8 cellular contexts compared by ENCODE assay signal in the genomic region with DNA sequence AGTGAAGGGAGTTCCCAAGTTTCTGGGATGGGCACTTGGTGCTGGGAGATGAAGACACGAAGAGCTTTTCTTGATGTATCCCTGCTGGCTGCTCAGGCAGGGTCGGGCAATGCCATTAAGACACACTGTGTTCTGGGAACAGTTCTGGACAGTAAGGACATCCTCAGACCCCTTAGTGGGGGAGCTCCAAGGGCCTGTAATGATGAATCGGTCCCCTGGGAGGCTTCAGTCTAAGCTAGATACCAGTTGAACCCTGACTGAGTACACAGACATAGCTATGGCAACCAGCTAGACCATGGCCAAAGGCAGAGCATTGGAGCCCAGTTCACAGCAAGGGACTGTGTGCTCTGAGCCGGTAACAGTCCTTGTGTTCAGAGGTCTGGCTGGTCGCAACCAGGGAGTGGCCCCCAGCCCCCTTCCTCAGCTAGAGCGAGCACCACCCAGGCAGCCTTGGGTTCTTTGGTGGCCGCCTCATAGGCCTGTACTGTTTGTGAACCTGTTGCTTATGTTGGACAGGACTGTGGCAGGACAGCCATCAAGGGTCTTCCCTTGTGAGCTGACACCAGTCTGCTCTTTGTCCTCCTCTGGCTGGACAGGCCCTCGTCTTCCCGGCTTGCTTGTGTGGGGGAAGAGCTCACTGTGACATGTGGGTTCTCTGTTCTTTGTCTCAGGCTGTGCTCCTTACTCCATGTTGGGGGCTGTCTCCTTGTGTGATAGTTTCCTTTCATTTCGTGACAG. TPM values are rescaled to one million over a fixed set of nuclear protein-coding genes. Genes with fewer than 3 reads are reported as not detected.
DNase-seq lines count a peak whose midpoint lies in the region; ATAC-seq and TF ChIP-seq lines count a peak whose summit lies in the region.

No MANE protein-coding gene starts in this region.

- no peak for DNase-seq in CD4-positive, alpha-beta T cell
- no peak for DNase-seq in SJCRH30
- DNase-seq in esophagus squamous epithelium (lab: John Stamatoyannopoulos, UW): no peak
- no peak for DNase-seq in prostate gland (ENCODE audit: low spot score)
- DNase-seq in SW 1271 (lab: John Stamatoyannopoulos, UW): no peak
- DNase-seq in NCI-H187 (lab: John Stamatoyannopoulos, UW): no peak
- no peak for DNase-seq in NCI-H2171 (lab: John Stamatoyannopoulos, UW)

- H3K27ac Mint-ChIP-seq in CD4-positive, alpha-beta T cell: peak overlapping the region; percentile 71

- H3K4me3 ChIP-seq in SJCRH30: no peak overlapping the region
- H3K4me3 ChIP-seq in esophagus squamous epithelium: no peak overlapping the region
- no peak overlapping the region for H3K4me3 ChIP-seq in prostate gland

- H3K4me1 Mint-ChIP-seq in CD4-positive, alpha-beta T cell (ENCODE audit: low read depth): peaks cover 64% of the 10 kb centered on the region

- WGBS in esophagus squamous epithelium, 2 donors: 59 to 71% methylated on average over 4 to 5 of the region's 10 CpGs
- WGBS in prostate gland: 71% methylated on average over 10 of the region's 10 CpGs

- CTCF ChIA-PET in CD4-positive, alpha-beta T cell (lab: Charles Lee): interaction anchor here (1.3 kb wide), 1 partner anchor 32 kb away, joined by 4 read pairs; no protein-coding TSS in a partner anchor

- ATAC-seq in CD4-positive, alpha-beta T cell (ENCODE audit: poor library complexity): no peak
- ATAC-seq in HG03039 (IDR thresholded peaks at IDR 0.05; ENCODE audit: unreplicated experiment): no peak

- no peak for TF ChIP-seq CTCF in CD4-positive, alpha-beta T cell (IDR thresholded peaks at IDR 0.05)
- TF ChIP-seq CTCF in esophagus squamous epithelium (IDR thresholded peaks at IDR 0.05) (no peak), prostate gland (IDR thresholded peaks at IDR 0.05) (no peak)

- H3K9me3 Mint-ChIP-seq in CD4-positive, alpha-beta T cell: no peaks in the 10 kb centered on the region

- peaks cover 27% of the 10 kb centered on the region for H3K4me1 ChIP-seq in SJCRH30
- H3K4me1 ChIP-seq in esophagus squamous epithelium: peaks cover 45 to 73% (median 47%) of the 10 kb centered on the region in 3 donors
- peaks cover 21% of the 10 kb centered on the region for H3K4me1 ChIP-seq in prostate gland (replicated peaks)

- no peaks in the 10 kb centered on the region for H3K27me3 Mint-ChIP-seq in CD4-positive, alpha-beta T cell

- intact Hi-C loops in CD4-positive, alpha-beta T cell (cut with DNase I, micrococcal nuclease): no loop called here
- intact Hi-C loops in esophagus squamous epithelium (cut with DNase I) (no loop called here), prostate gland (cut with DNase I) (no loop called here)

- H3K36me3 ChIP-seq in SJCRH30 (peaks cover 18% of the 10 kb centered on the region), esophagus squamous epithelium (peaks cover 0 to 43% (median 11%) of the 10 kb centered on the region in 3 donors), prostate gland (peaks cover 0 to 4% of the 10 kb centered on the region in 2 donors)

- H3K27ac ChIP-seq in CD4-positive, alpha-beta T cell (ENCODE audit: low read depth, low read length): no peak overlapping the region
- H3K27ac ChIP-seq in SJCRH30 (peak overlapping the region; percentile 63), esophagus squamous epithelium (peak overlapping the region; percentile 85 to 93 (median 90)), prostate gland (peak overlapping the region; percentile 10 to 39)

- H3K27me3 ChIP-seq in CD4-positive, alpha-beta T cell (ENCODE audit: control insufficient read depth, insufficient read depth, low read length): no peaks in the 10 kb centered on the region
- H3K27me3 ChIP-seq in SJCRH30: no peaks in the 10 kb centered on the region
- no peaks in the 10 kb centered on the region for H3K27me3 ChIP-seq in esophagus squamous epithelium
- H3K27me3 ChIP-seq in prostate gland (replicated peaks; ENCODE audit: insufficient read depth): no peaks in the 10 kb centered on the region

- H3K36me3 Mint-ChIP-seq in CD4-positive, alpha-beta T cell (ENCODE audit: low read depth): peaks cover 54% of the 10 kb centered on the region

- H3K4me3 Mint-ChIP-seq in CD4-positive, alpha-beta T cell: peak overlapping the region; percentile 40

- POLR2A ChIA-PET in CD4-positive, alpha-beta T cell (lab: Charles Lee): interaction anchor here (0.7 to 2.1 kb wide), 4 partner anchors 23 to 36 kb away, joined by 4 to 10 read pairs (median 6); a partner anchor contains a TSS

- no peak for TF ChIP-seq POLR2A in esophagus squamous epithelium (IDR thresholded peaks at IDR 0.05)
- TF ChIP-seq POLR2A in prostate gland (IDR thresholded peaks at IDR 0.05): no peak

- H3K9me3 ChIP-seq in CD4-positive, alpha-beta T cell (ENCODE audit: control insufficient read depth, low read length): no peaks in the 10 kb centered on the region
- H3K9me3 ChIP-seq in SJCRH30 (replicated peaks) (no peaks in the 10 kb centered on the region), esophagus squamous epithelium (no peaks in the 10 kb centered on the region), prostate gland (no peaks in the 10 kb centered on the region)

RNA-seq across cellular contexts. Expression of a gene that starts 25.0 kb away (rescaled TPM):
- total RNA-seq in CD4-positive, alpha-beta T cell: 100 to 1,000 TPM; 181 to 191 TPM
- 14.7 and 15.2 TPM in 2 replicates for total RNA-seq in SJCRH30 (2014; rRNA removed; shearing (Covaris generic))
- total RNA-seq in esophagus squamous epithelium: 10 to 100 TPM; 31.6 to 51.4 (median 46.1) TPM
- total RNA-seq in prostate gland: 10 to 100 TPM; 43.2 to 87.1 TPM

RNA-seq across cellular contexts. Expression of a gene that starts 36.8 kb away (rescaled TPM):
- total RNA-seq in CD4-positive, alpha-beta T cell: 10 to 100 TPM; 24.1 to 27.7 TPM
- 12.2 and 12.7 TPM in 2 replicates for total RNA-seq in SJCRH30 (2014; rRNA removed; shearing (Covaris generic))
- total RNA-seq in esophagus squamous epithelium (10 to 100 TPM in 1 of 4 donors, 1 to 10 TPM in 3; 7.7 to 13.0 (median 8.3) TPM), prostate gland (10 to 100 TPM; 45.1 to 51.3 TPM)
